29 cellular contexts compared by ENCODE assay signal in genomic region chr5:40720071-40720470, GRCh38.
"Had no signal": no experiment of that assay in that cellular context is flagged by ENCODE, and none has a peak within 500 bp of the region (broad histone marks: within the 10 kb centered on the region; RNA-seq: fewer than 3 reads in every experiment).

No MANE protein-coding gene starts in this region.

- H3K27ac ChIP-seq: adrenal gland, body of pancreas, colonic mucosa, epithelial cell of prostate, esophagus squamous epithelium, gastroesophageal sphincter had no signal

- ATAC-seq: activated CD4-positive, alpha-beta T cell treated with anti-CD3 and anti-CD28 coated beads for 36 hours; activated CD8-positive, alpha-beta memory T cell treated with anti-CD3 and anti-CD28 coated beads, Interleukin-2, amount 10 ng/mL, durations not matched to agents 7 days and 5 days; activated CD8-positive, alpha-beta T cell treated with anti-CD3 and anti-CD28 coated beads, Interleukin-2, amount 10 ng/mL, durations not matched to agents 7 days and 5 days; activated naive CD8-positive, alpha-beta T cell treated with anti-CD3 and anti-CD28 coated beads, Interleukin-2, amount 50 U/mL, for 24 hours; body of pancreas; gastroesophageal sphincter; T-helper 17 cell had no signal

- H3K36me3 ChIP-seq: adrenal gland, colonic mucosa had no signal

- H3K4me1 ChIP-seq: body of pancreas, colonic mucosa, esophagus squamous epithelium had no signal

- H3K9me3 ChIP-seq: adrenal gland, body of pancreas, colonic mucosa had no signal

- H3K27me3 ChIP-seq: adrenal gland, body of pancreas, colonic mucosa, esophagus squamous epithelium, gastroesophageal sphincter had no signal

- DNase-seq: activated CD4-positive, alpha-beta memory T cell treated with anti-CD3 and anti-CD28 coated beads for 36 hours; activated CD4-positive, alpha-beta T cell treated with anti-CD3 and anti-CD28 coated beads for 36 hours; activated CD4-positive, alpha-beta T cell treated with anti-CD3 and anti-CD28 coated beads, Interleukin-2, amount 10 ng/mL, durations not matched to agents 24 days and 14 days; activated CD4-positive, CD25-positive, alpha-beta regulatory T cell; activated CD4-positive, CD25-positive, alpha-beta regulatory T cell treated with anti-CD3 and anti-CD28 coated beads, Interleukin-2, amount 50 U/mL, for 72 hours; activated CD8-positive, alpha-beta memory T cell treated with anti-CD3 and anti-CD28 coated beads, Interleukin-2, amount 10 ng/mL, durations not matched to agents 7 days and 5 days; activated CD8-positive, alpha-beta memory T cell treated with anti-CD3 and anti-CD28 coated beads, Interleukin-2, amount 50 U/mL, for 4 hours; activated CD8-positive, alpha-beta T cell treated with anti-CD3 and anti-CD28 coated beads, Interleukin-2, amount 10 ng/mL, durations not matched to agents 7 days and 5 days; activated effector memory CD4-positive, alpha-beta T cell treated with anti-CD3 and anti-CD28 coated beads, Interleukin-2, amount 50 U/mL, for 16 hours; activated naive CD4-positive, alpha-beta T cell treated with anti-CD3 and anti-CD28 coated beads for 36 hours; activated naive CD8-positive, alpha-beta T cell treated with anti-CD3 and anti-CD28 coated beads for 36 hours; activated naive CD8-positive, alpha-beta T cell treated with anti-CD3 and anti-CD28 coated beads, Interleukin-2, amount 50 U/mL, for 24 hours; activated T-cell treated with anti-CD3 and anti-CD28 coated beads, Interleukin-2, amount 50 U/mL, for 1 hour; activated T-cell treated with anti-CD3 and anti-CD28 coated beads, Interleukin-2, amount 50 U/mL, for 48 hours; adrenal gland; amygdala; aorta; body of pancreas; caudate nucleus; colonic mucosa; effector CD8-positive, alpha-beta T cell; esophagus squamous epithelium; foreskin melanocyte; T-helper 1 cell; T-helper 17 cell had no signal

- FAIRE-seq: endometrium, endothelial cell of umbilical vein had no signal

- H3K4me3 ChIP-seq: adrenal gland, body of pancreas, colonic mucosa, esophagus squamous epithelium, gastroesophageal sphincter had no signal
